26 cellular contexts compared by ENCODE assay signal in genomic region chr12:33575346-33575745, GRCh38.
"Had no signal": no experiment of that assay in that cellular context is flagged by ENCODE, and none has a peak within 500 bp of the region (broad histone marks: within the 10 kb centered on the region; RNA-seq: fewer than 3 reads in every experiment).

No MANE protein-coding gene starts in this region.

- DNase-seq: activated CD4-positive, alpha-beta memory T cell treated with anti-CD3 and anti-CD28 coated beads, Interleukin-2, amount 10 ng/mL, durations not matched to agents 7 days and 5 days; activated CD4-positive, alpha-beta T cell treated with anti-CD3 and anti-CD28 coated beads, Interleukin-2, amount 50 U/mL, for 1 hour; activated CD4-positive, CD25-positive, alpha-beta regulatory T cell; activated gamma-delta T cell; activated naive CD4-positive, alpha-beta T cell treated with anti-CD3 and anti-CD28 coated beads, Interleukin-2, amount 10 ng/mL, durations not matched to agents 7 days and 5 days; activated naive CD8-positive, alpha-beta T cell treated with anti-CD3 and anti-CD28 coated beads for 36 hours; activated T-cell treated with anti-CD3 and anti-CD28 coated beads for 4 hours; activated T-cell treated with anti-CD3 and anti-CD28 coated beads, Interleukin-2, amount 50 U/mL, for 48 hours; brain microvascular endothelial cell; cerebellar nuclear complex; Karpas-422; MM.1S; NCI-H1105; NCI-H1436; NCI-H1694 treated with DMSO at 0.1 percent for 48 hours; NCI-H2029 treated with DMSO at 0.1 percent for 48 hours; NCI-H345; NCI-H510A; NCI-H526 treated with DMSO at 0.1 percent for 48 hours; NCI-H82; PC-3; SHP77 treated with DMSO at 0.1 percent for 48 hours; T-cell; T-helper 2 cell had no signal

- H3K27me3 ChIP-seq: brain microvascular endothelial cell, cardiac muscle cell had no signal

- H3K36me3 ChIP-seq: brain microvascular endothelial cell, cardiac muscle cell had no signal

- H3K4me3 ChIP-seq: cardiac muscle cell had no signal

- ATAC-seq: activated T-helper 17 cell treated with anti-CD3 and anti-CD28 coated beads, Interleukin-2, amount 50 U/mL, for 72 hours; PC-3; T-cell had no signal

- H3K27ac ChIP-seq: brain microvascular endothelial cell, cardiac muscle cell had no signal
